ENCODE assay signal across 8 cellular contexts in the genomic region with DNA sequence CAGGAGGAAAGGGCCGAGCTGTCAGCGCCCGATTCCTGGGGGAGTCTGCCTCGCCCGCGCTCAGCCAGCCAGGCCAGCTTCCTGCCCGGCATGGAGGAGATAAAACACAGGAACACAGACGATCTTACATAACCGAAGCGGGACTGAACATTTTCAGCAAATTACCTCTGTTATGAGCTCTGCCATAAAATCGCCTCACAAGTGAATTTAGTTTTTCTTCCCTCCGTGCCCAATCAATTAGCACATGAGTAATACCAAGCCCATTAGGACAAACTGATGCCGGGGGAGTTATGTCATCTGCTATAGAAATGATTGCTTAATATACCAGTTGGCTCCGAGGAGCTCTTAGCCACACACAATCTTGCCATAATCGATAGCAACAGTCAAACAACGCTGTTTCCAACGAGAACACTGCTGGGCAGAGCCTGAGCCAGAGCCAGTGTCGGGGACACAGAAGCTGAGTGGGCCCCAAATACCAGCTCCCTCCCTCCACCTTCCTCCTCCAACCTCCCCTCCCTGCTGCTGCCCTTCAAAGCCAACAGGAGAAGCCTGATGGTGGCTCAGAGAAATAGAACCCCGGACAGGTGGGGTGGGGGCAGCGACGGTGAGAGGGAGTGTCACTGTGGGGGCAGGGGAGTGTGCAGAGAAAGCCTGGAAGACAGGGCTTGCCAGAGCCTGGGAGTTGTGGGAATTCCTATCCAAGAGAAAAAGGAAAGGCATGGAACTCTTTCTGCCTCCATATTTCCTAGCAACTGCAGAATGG.
DNase-seq lines count a peak whose midpoint lies in the region; ATAC-seq and TF ChIP-seq lines count a peak whose summit lies in the region.

No MANE protein-coding gene starts in this region.

- H3K27ac Mint-ChIP-seq in HFFc6: no peak overlapping the region
- H3K27ac Mint-ChIP-seq in activated naive CD4-positive, alpha-beta T cell treated with anti-CD3 and anti-CD28 coated beads for 36 hours: no peak overlapping the region

- H3K9me3 ChIP-seq in SK-N-MC (ENCODE audit: low read depth, low read length): no peaks in the 10 kb centered on the region
- H3K9me3 ChIP-seq in MM.1S (replicated peaks; ENCODE audit: insufficient read depth, low read length): no peaks in the 10 kb centered on the region

- TF ChIP-seq CTCF in HFFc6 (IDR thresholded peaks at IDR 0.05) (no peak), MM.1S (IDR thresholded peaks at IDR 0.05; ENCODE audit: low read length) (no peak)

- H3K79me2 ChIP-seq in MM.1S (ENCODE audit: low read length): no peaks in the 10 kb centered on the region

- no peaks in the 10 kb centered on the region for H3K27me3 ChIP-seq in MM.1S (replicated peaks; ENCODE audit: insufficient read depth, low read length)

- H3K4me3 ChIP-seq in SK-N-MC (peak overlapping the region; percentile 72), MM.1S (ENCODE audit: low read length) (no peak overlapping the region)

- peaks cover 64% of the 10 kb centered on the region for H3K27me3 Mint-ChIP-seq in HFFc6 (ENCODE audit: insufficient read depth)
- peaks cover 5% of the 10 kb centered on the region for H3K27me3 Mint-ChIP-seq in activated naive CD4-positive, alpha-beta T cell treated with anti-CD3 and anti-CD28 coated beads for 36 hours (ENCODE audit: low read depth)

- H3K36me3 Mint-ChIP-seq in HFFc6 (ENCODE audit: low read depth): no peaks in the 10 kb centered on the region; the same call in 1 of the 2 replicates
- no peaks in the 10 kb centered on the region for H3K36me3 Mint-ChIP-seq in activated naive CD4-positive, alpha-beta T cell treated with anti-CD3 and anti-CD28 coated beads for 36 hours (ENCODE audit: low read depth)

- H3K4me1 Mint-ChIP-seq in HFFc6 (ENCODE audit: low read depth): peaks cover 21% of the 10 kb centered on the region
- H3K4me1 Mint-ChIP-seq in activated naive CD4-positive, alpha-beta T cell treated with anti-CD3 and anti-CD28 coated beads for 36 hours (ENCODE audit: low read depth): no peaks in the 10 kb centered on the region

- H3K9me3 Mint-ChIP-seq in HFFc6: peaks cover 6% of the 10 kb centered on the region; the same call in 1 of the 2 replicates
- H3K9me3 Mint-ChIP-seq in activated naive CD4-positive, alpha-beta T cell treated with anti-CD3 and anti-CD28 coated beads for 36 hours: peaks cover 4% of the 10 kb centered on the region

- peak overlapping the region; percentile 82 for H3K27ac ChIP-seq in SK-N-MC
- H3K27ac ChIP-seq in MM.1S (ENCODE audit: low read length): no peak overlapping the region

- no peaks in the 10 kb centered on the region for H3K9me2 ChIP-seq in MM.1S (replicated peaks; ENCODE audit: insufficient read depth, low read length)

- H4K20me1 ChIP-seq in MM.1S (ENCODE audit: insufficient read depth, low read length): no peaks in the 10 kb centered on the region

- no peaks in the 10 kb centered on the region for H3K4me1 ChIP-seq in MM.1S (ENCODE audit: low read length)

- no peak for ATAC-seq in GM19452 (IDR thresholded peaks at IDR 0.05; ENCODE audit: unreplicated experiment)
- ATAC-seq in HG03457 (IDR thresholded peaks at IDR 0.05; ENCODE audit: unreplicated experiment): no peak

- no peak overlapping the region for H3K4me2 ChIP-seq in MM.1S (ENCODE audit: low read depth, low read length)

- DNase-seq in HFFc6 (peak; percentile 14), SK-N-MC (ENCODE audit: low read depth, low spot score) (peak; percentile 35), glomerular visceral epithelial cell (ENCODE audit: extremely low spot score) (peak; percentile 21), posterior cingulate gyrus (peak in 8 of 10 donors; percentile 44 to 93 (median 64)), MM.1S (no peak)
- no peak for DNase-seq in activated naive CD4-positive, alpha-beta T cell treated with anti-CD3 and anti-CD28 coated beads for 36 hours

- H3K36me3 ChIP-seq in SK-N-MC (ENCODE audit: insufficient read depth, low read length) (no peaks in the 10 kb centered on the region), MM.1S (replicated peaks; ENCODE audit: insufficient read depth, low read length) (no peaks in the 10 kb centered on the region)

- H3K9ac ChIP-seq in SK-N-MC (ENCODE audit: insufficient read length) (peak overlapping the region; percentile 50), MM.1S (ENCODE audit: low read length) (no peak overlapping the region)

- CTCF ChIA-PET in activated naive CD4-positive, alpha-beta T cell treated with anti-CD3 and anti-CD28 coated beads for 36 hours (lab: Charles Lee): interaction anchor here (0.6 to 1.0 kb wide), 4 partner anchors 90 to 317 kb away, joined by 3 to 4 read pairs (median 3); no protein-coding TSS in a partner anchor

- H3K4me3 Mint-ChIP-seq in HFFc6: peak overlapping the region; percentile 24; the same call in 1 of the 2 replicates
- H3K4me3 Mint-ChIP-seq in activated naive CD4-positive, alpha-beta T cell treated with anti-CD3 and anti-CD28 coated beads for 36 hours: no peak overlapping the region

- no peak overlapping the region for H2AFZ ChIP-seq in MM.1S (ENCODE audit: low read length)

- H3F3A ChIP-seq in MM.1S (ENCODE audit: insufficient read depth, low read length): no peaks in the 10 kb centered on the region

- intact Hi-C loops in posterior cingulate gyrus (cut with DNase I): no loop called here
- intact Hi-C loops in activated naive CD4-positive, alpha-beta T cell treated with anti-CD3 and anti-CD28 coated beads for 36 hours (cut with micrococcal nuclease): no loop called here

Comparison
In these comparisons a context has a peak if more than half of its experiments do, and no peak if none do; other contexts are left out.
1. DNase-seq: peak in HFFc6 (single experiment), SK-N-MC (single experiment), glomerular visceral epithelial cell (single experiment) and posterior cingulate gyrus (8 of 10); none in activated naive CD4-positive, alpha-beta T cell treated with anti-CD3 and anti-CD28 coated beads for 36 hours (single experiment) and MM.1S (single experiment).